ENCODE assay signal across 12 cellular contexts in the genomic region with DNA sequence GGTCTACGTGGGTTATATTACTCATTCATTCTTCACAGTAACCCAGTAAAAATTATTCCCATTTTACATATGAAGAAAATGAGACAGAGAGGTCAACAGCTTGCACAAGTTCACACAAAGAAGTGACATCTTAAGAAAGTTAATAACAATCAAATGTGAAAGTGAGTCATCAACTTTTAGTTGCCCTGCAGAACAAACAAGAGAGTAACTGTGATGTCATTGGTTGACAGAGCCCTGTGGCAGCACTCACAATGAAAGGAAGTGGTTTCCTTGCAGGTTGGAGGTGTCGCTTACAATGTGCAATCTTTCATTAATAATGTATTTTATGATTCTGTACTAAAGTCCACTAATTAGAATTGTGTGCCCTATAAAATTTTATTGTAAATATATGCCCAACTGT.
DNase-seq lines count a peak whose midpoint lies in the region; ATAC-seq, FAIRE-seq and TF ChIP-seq lines count a peak whose summit lies in the region.
"Had no signal": no experiment of that assay in that cellular context is flagged by ENCODE, and none has a peak within 500 bp of the region (broad histone marks: within the 10 kb centered on the region; RNA-seq: fewer than 3 reads in every experiment).

No MANE protein-coding gene starts in this region.

- H3K4me3 ChIP-seq in Jurkat, Clone E6-1 (ENCODE audit: low read length) = no peak overlapping the region
- no peak overlapping the region for H3K4me3 ChIP-seq in endothelial cell of umbilical vein (replicated peaks in 1 of 3; ENCODE audit: insufficient read depth in 1 of 3, low read depth in 1 of 3, low read length in 3 of 3)
- H3K4me3 ChIP-seq: heart left ventricle, SJSA1 had no signal

- intact Hi-C loops in endothelial cell of umbilical vein (cut with micrococcal nuclease) = no loop called here

- POLR2A ChIA-PET in endothelial cell of umbilical vein (lab: Charles Lee) = no interaction called here

- FAIRE-seq in endothelial cell of umbilical vein (lab: Jason Lieb, UNC) = no peak
- FAIRE-seq in HTR-8/SVneo (lab: Jason Lieb, UNC) = no peak
- FAIRE-seq: A204.1 had no signal

- no peaks in the 10 kb centered on the region for H3K27me3 ChIP-seq in endothelial cell of umbilical vein (ENCODE audit: control insufficient read depth in 2 of 2, insufficient read depth in 2 of 2, low read length in 2 of 2)
- H3K27me3 ChIP-seq: heart left ventricle, SJSA1 had no signal

- TF ChIP-seq CTCF in endothelial cell of umbilical vein (IDR thresholded peaks at IDR 0.05; ENCODE audit: extremely low read depth in 1 of 2, insufficient read depth in 1 of 2, low read depth in 1 of 2, low read length in 2 of 2) (no peak), GM10266 (IDR thresholded peaks at IDR 0.05; ENCODE audit: control insufficient read depth, insufficient read depth, low read depth, missing control alignments) (no peak)

- H3K79me2 ChIP-seq in endothelial cell of umbilical vein (ENCODE audit: control insufficient read depth, insufficient read depth, low read length) = no peaks in the 10 kb centered on the region

- peak; percentile 78 for ATAC-seq in GM19395 (IDR thresholded peaks at IDR 0.05; ENCODE audit: unreplicated experiment)

- H3K27ac ChIP-seq in endothelial cell of umbilical vein (ENCODE audit: insufficient read depth, low read depth, low read length) = no peak overlapping the region
- H3K27ac ChIP-seq: SJSA1 had no signal

- CTCF ChIA-PET in endothelial cell of umbilical vein (lab: Charles Lee) = no interaction called here

- peak; percentile 65 for DNase-seq in NK-92 treated with Interleukin-12 subunit alpha and Interleukin-12 subunit beta, amount 100 ng/mL, for 24 hours (lab: John Stamatoyannopoulos, UW)
- DNase-seq in NK-92 (lab: John Stamatoyannopoulos, UW; ENCODE audit: unreplicated experiment) = no peak
- DNase-seq in Jurkat, Clone E6-1 (ENCODE audit: low read depth, low spot score) = peak; percentile 51
- no peak for DNase-seq in endothelial cell of umbilical vein (ENCODE audit: low read depth, low spot score)
- DNase-seq in GM10266 (ENCODE audit: extremely low spot score) = no peak
- DNase-seq in HTR-8/SVneo (ENCODE audit: insufficient read length, low spot score) = no peak
- no peak for DNase-seq in NCI-H1436 treated with DMSO at 0.1 percent for 48 hours (lab: John Stamatoyannopoulos, UW)
- DNase-seq: heart left ventricle, NCI-H2171 had no signal

- H3K9me3 ChIP-seq in endothelial cell of umbilical vein (replicated peaks; ENCODE audit: control insufficient read depth, insufficient read depth, low read length) = peaks cover 3% of the 10 kb centered on the region
- H3K9me3 ChIP-seq: SJSA1 had no signal

- no peaks in the 10 kb centered on the region for H3K9me1 ChIP-seq in endothelial cell of umbilical vein (replicated peaks; ENCODE audit: control insufficient read depth, extremely low read depth, insufficient read depth, low read length)

- no peak overlapping the region for H3K4me2 ChIP-seq in endothelial cell of umbilical vein (ENCODE audit: insufficient read depth, low read length)

- no peak for TF ChIP-seq POLR2A in endothelial cell of umbilical vein (IDR thresholded peaks at IDR 0.05; ENCODE audit: low read depth, low read length)

- dilution Hi-C loops in endothelial cell of umbilical vein (cut with MboI; ENCODE audit: extremely low pct_ligation_motif_present, low sequenced_read_pairs) = no loop called here

- H2AFZ ChIP-seq in endothelial cell of umbilical vein (ENCODE audit: low read depth, low read length) = no peak overlapping the region

- no peak overlapping the region for H3K9ac ChIP-seq in endothelial cell of umbilical vein (replicated peaks; ENCODE audit: extremely low read depth, insufficient read depth, low read length)

- BruUV-seq in endothelial cell of umbilical vein (replicated peaks; lab: Mats Ljungman, UMichigan) = no TSS peak

- H3K4me1 ChIP-seq in endothelial cell of umbilical vein (ENCODE audit: control insufficient read depth, extremely low read depth, insufficient read depth, low read length) = no peaks in the 10 kb centered on the region
- H3K4me1 ChIP-seq: SJSA1 had no signal

- no peaks in the 10 kb centered on the region for H3K36me3 ChIP-seq in endothelial cell of umbilical vein (ENCODE audit: control insufficient read depth in 2 of 2, extremely low read depth in 1 of 2, insufficient read depth in 2 of 2, low read length in 2 of 2)
- H3K36me3 ChIP-seq: SJSA1 had no signal

- no peaks in the 10 kb centered on the region for H4K20me1 ChIP-seq in endothelial cell of umbilical vein (replicated peaks; ENCODE audit: control insufficient read depth, extremely low read depth, insufficient read depth, low read length)

TF ChIP-seq in endothelial cell of umbilical vein, 7 proteins besides CTCF, POLR2A, EP300 and RAD21:
- TF ChIP-seq MYC (IDR thresholded peaks at IDR 0.05; ENCODE audit: low read depth, low read length) (no peak), FOS (IDR thresholded peaks at IDR 0.05; ENCODE audit: borderline replicate concordance, insufficient read depth, low read length) (no peak), EZH2 (IDR thresholded peaks at IDR 0.05; ENCODE audit: borderline replicate concordance, low read depth, low read length, severe bottlenecking) (no peak), GATA2 (IDR thresholded peaks at IDR 0.05; ENCODE audit: insufficient read depth, insufficient read length, low read depth, low read length) (no peak), JUN (IDR thresholded peaks at IDR 0.05; ENCODE audit: borderline replicate concordance, insufficient read depth, insufficient read length, low read depth) (peak; percentile 7)
- TF ChIP-seq, protein P1, sequence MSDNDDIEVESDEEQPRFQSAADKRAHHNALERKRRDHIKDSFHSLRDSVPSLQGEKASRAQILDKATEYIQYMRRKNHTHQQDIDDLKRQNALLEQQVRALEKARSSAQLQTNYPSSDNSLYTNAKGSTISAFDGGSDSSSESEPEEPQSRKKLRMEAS (IDR thresholded peaks at IDR 0.05; ENCODE audit: insufficient read depth, insufficient read length) = no peak

Comparison
In these comparisons a context has a peak if more than half of its experiments do, and no peak if none do; other contexts are left out.
1. DNase-seq: peak in NK-92 treated with Interleukin-12 subunit alpha and Interleukin-12 subunit beta, amount 100 ng/mL, for 24 hours (single experiment) and Jurkat, Clone E6-1 (single experiment); none in NK-92 (single experiment), endothelial cell of umbilical vein (single experiment), GM10266 (single experiment), HTR-8/SVneo (single experiment) and NCI-H1436 treated with DMSO at 0.1 percent for 48 hours (single experiment).